Comparison of ENCODE assay signal across 10 cellular contexts in genomic region chr9:131008563-131008908, GRCh38. TPM values are rescaled to one million over a fixed set of nuclear protein-coding genes. Genes with fewer than 3 reads are reported as not detected.
DNase-seq lines count a peak whose midpoint lies in the region; ATAC-seq and TF ChIP-seq lines count a peak whose summit lies in the region.
"Had no signal": no experiment of that assay in that cellular context is flagged by ENCODE, and none has a peak within 500 bp of the region (broad histone marks: within the 10 kb centered on the region; RNA-seq: fewer than 3 reads in every experiment).

No MANE protein-coding gene starts in this region.

- no peaks in the 10 kb centered on the region for H3K9me3 Mint-ChIP-seq in activated T-helper 17 cell treated with anti-CD3 and anti-CD28 coated beads, Interleukin-2, amount 50 U/mL, for 72 hours
- H3K9me3 Mint-ChIP-seq in effector memory CD8-positive, alpha-beta T cell: no peaks in the 10 kb centered on the region

- H2BK12ac ChIP-seq in mesenchymal stem cell (ENCODE audit: low read length in 2 of 2): no peak overlapping the region

- H3K27ac ChIP-seq in right cardiac atrium (ENCODE audit: low read length): no peak overlapping the region
- H3K27ac ChIP-seq in mesenchymal stem cell (ENCODE audit: low read length, poor library complexity, severe bottlenecking): no peak overlapping the region
- H3K27ac ChIP-seq in vagina: no peak overlapping the region
- H3K27ac ChIP-seq: ovary had no signal

- ATAC-seq in right cardiac atrium: no peak
- ATAC-seq in activated T-helper 17 cell treated with anti-CD3 and anti-CD28 coated beads, Interleukin-2, amount 50 U/mL, for 72 hours (replicated peaks): no peak
- no peak for ATAC-seq in effector memory CD8-positive, alpha-beta T cell (replicated peaks)

- no peak overlapping the region for H3K18ac ChIP-seq in mesenchymal stem cell (ENCODE audit: low read depth in 1 of 2, low read length in 2 of 2)

- H2BK15ac ChIP-seq in mesenchymal stem cell (ENCODE audit: low read depth, poor library complexity, severe bottlenecking): no peak overlapping the region

- TF ChIP-seq CTCF in vagina (IDR thresholded peaks at IDR 0.05): no peak

- no peak overlapping the region for H3K14ac ChIP-seq in mesenchymal stem cell (ENCODE audit: low read length in 2 of 2)

- peak overlapping the region; percentile 53 for H3K4me2 ChIP-seq in mesenchymal stem cell (ENCODE audit: low read length, poor library complexity, severe bottlenecking)

- H3K4me1 ChIP-seq in right cardiac atrium (ENCODE audit: control insufficient read depth, insufficient read depth, low read length): no peaks in the 10 kb centered on the region
- H3K4me1 ChIP-seq in mesenchymal stem cell (ENCODE audit: control insufficient read depth, insufficient read depth, low read depth, low read length): peaks cover 14% of the 10 kb centered on the region
- peaks cover 11% of the 10 kb centered on the region for H3K4me1 ChIP-seq in vagina

- H3K9me3 ChIP-seq in right cardiac atrium (ENCODE audit: control insufficient read depth, low read length) (no peaks in the 10 kb centered on the region), mesenchymal stem cell (ENCODE audit: control insufficient read depth, low read length) (no peaks in the 10 kb centered on the region), vagina (no peaks in the 10 kb centered on the region)
- H3K9me3 ChIP-seq: ovary had no signal

- H3K9ac ChIP-seq in mesenchymal stem cell (ENCODE audit: low read length): peak overlapping the region; percentile 17

- H4K91ac ChIP-seq in mesenchymal stem cell (ENCODE audit: low read length): no peak overlapping the region

- H3K23ac ChIP-seq in mesenchymal stem cell (ENCODE audit: low read length in 2 of 2): no peak overlapping the region

- H3K27me3 Mint-ChIP-seq in activated T-helper 17 cell treated with anti-CD3 and anti-CD28 coated beads, Interleukin-2, amount 50 U/mL, for 72 hours: peaks cover 12% of the 10 kb centered on the region
- H3K27me3 Mint-ChIP-seq in effector memory CD8-positive, alpha-beta T cell: peaks cover 25 to 60% of the 10 kb centered on the region in 2 donors

- no peaks in the 10 kb centered on the region for H3K36me3 ChIP-seq in mesenchymal stem cell (ENCODE audit: control insufficient read depth in 1 of 2, insufficient read depth in 2 of 2, low read depth in 1 of 2, low read length in 2 of 2)
- no peaks in the 10 kb centered on the region for H3K36me3 ChIP-seq in vagina
- H3K36me3 ChIP-seq: ovary had no signal

- H3K4me3 ChIP-seq in right cardiac atrium (ENCODE audit: low read length) (peak overlapping the region; percentile 40), mesenchymal stem cell (ENCODE audit: insufficient read depth in 1 of 2, low read depth in 1 of 2, low read length in 2 of 2) (peak overlapping the region in 1 of 2 experiments; percentile 64), vagina (peak overlapping the region; percentile 38 to 46)
- H3K4me3 ChIP-seq: ovary had no signal

- intact Hi-C loops in right cardiac atrium (cut with DNase I) (loop anchor here in 1 of 4 donors (2.0 kb wide), 1 partner anchor 36 kb away; no protein-coding TSS in a partner anchor), cardiac septum (cut with DNase I) (no loop called here), vagina (cut with DNase I) (no loop called here)

- H3K4me1 Mint-ChIP-seq in activated T-helper 17 cell treated with anti-CD3 and anti-CD28 coated beads, Interleukin-2, amount 50 U/mL, for 72 hours: no peaks in the 10 kb centered on the region
- H3K4me1 Mint-ChIP-seq in effector memory CD8-positive, alpha-beta T cell (ENCODE audit: low read depth in 2 of 2): peaks cover 0 to 1% of the 10 kb centered on the region in 2 donors

- TF ChIP-seq POLR2A in vagina (IDR thresholded peaks at IDR 0.05): no peak

- H3K27ac Mint-ChIP-seq in activated T-helper 17 cell treated with anti-CD3 and anti-CD28 coated beads, Interleukin-2, amount 50 U/mL, for 72 hours: no peak overlapping the region
- no peak overlapping the region for H3K27ac Mint-ChIP-seq in effector memory CD8-positive, alpha-beta T cell

- H4K8ac ChIP-seq in mesenchymal stem cell (ENCODE audit: low read length): no peak overlapping the region

- peak overlapping the region; percentile 15 for H3K4me3 Mint-ChIP-seq in activated T-helper 17 cell treated with anti-CD3 and anti-CD28 coated beads, Interleukin-2, amount 50 U/mL, for 72 hours
- peak overlapping the region in 1 of 2 donors; percentile 12 for H3K4me3 Mint-ChIP-seq in effector memory CD8-positive, alpha-beta T cell

- H2BK5ac ChIP-seq in mesenchymal stem cell (ENCODE audit: low read depth, low read length, poor library complexity, severe bottlenecking): no peak overlapping the region

- no peak overlapping the region for H2AK5ac ChIP-seq in mesenchymal stem cell (ENCODE audit: low read length, severe bottlenecking)

- 39% methylated on average over 8 of the region's 8 CpGs for WGBS in right cardiac atrium
- WGBS in mesenchymal stem cell: 62% methylated on average over 8 of the region's 8 CpGs

- no peaks in the 10 kb centered on the region for H3K27me3 ChIP-seq in right cardiac atrium (ENCODE audit: control insufficient read depth, insufficient read depth)
- peaks cover 50 to 52% of the 10 kb centered on the region in 2 experiments for H3K27me3 ChIP-seq in mesenchymal stem cell (ENCODE audit: control insufficient read depth in 1 of 2, insufficient read depth in 1 of 2, low read length in 2 of 2)
- no peaks in the 10 kb centered on the region for H3K27me3 ChIP-seq in vagina
- H3K27me3 ChIP-seq: ovary had no signal

- DNase-seq in right cardiac atrium (no peak), cardiac septum (ENCODE audit: low spot score) (no peak), mesenchymal stem cell (no peak), vagina (ENCODE audit: extremely low spot score in 2 of 2) (no peak), NCI-H2107 treated with DMSO at 0.1 percent for 48 hours (lab: John Stamatoyannopoulos, UW; ENCODE audit: unreplicated experiment) (no peak), SIG-M5 treated with dmso at 0.1 percent for 504 hours (lab: John Stamatoyannopoulos, UW; ENCODE audit: unreplicated experiment) (no peak)
- no peak for DNase-seq in effector memory CD8-positive, alpha-beta T cell
- DNase-seq: ovary, T1000 had no signal

- H3K4ac ChIP-seq in mesenchymal stem cell (ENCODE audit: low read depth in 1 of 2, low read length in 2 of 2): no peak overlapping the region

- H3K79me1 ChIP-seq in mesenchymal stem cell (replicated peaks; ENCODE audit: low read length, poor library complexity, severe bottlenecking): no peaks in the 10 kb centered on the region

- H3K36me3 Mint-ChIP-seq in activated T-helper 17 cell treated with anti-CD3 and anti-CD28 coated beads, Interleukin-2, amount 50 U/mL, for 72 hours (ENCODE audit: low read depth): no peaks in the 10 kb centered on the region
- peaks cover 5% of the 10 kb centered on the region for H3K36me3 Mint-ChIP-seq in effector memory CD8-positive, alpha-beta T cell (ENCODE audit: insufficient read depth)

- no peak overlapping the region for H2BK120ac ChIP-seq in mesenchymal stem cell (ENCODE audit: low read depth, low read length)

- H2AFZ ChIP-seq in mesenchymal stem cell (ENCODE audit: low read depth, low read length): no peak overlapping the region

RNA-seq across cellular contexts. Expression of gene LAMC3, which starts 0.4 kb away (rescaled TPM):
- 1 to 10 TPM in 3 of 4 donors, under 1 TPM in 1; 0.51 to 2.6 (median 1.5) TPM for total RNA-seq in right cardiac atrium
- polyA plus RNA-seq in right cardiac atrium: 1.4 TPM
- 0.89 TPM for total RNA-seq in cardiac septum
- total RNA-seq in activated T-helper 17 cell treated with anti-CD3 and anti-CD28 coated beads, Interleukin-2, amount 50 U/mL, for 72 hours: under 1 TPM; 0.11 to 0.45 TPM
- polyA plus RNA-seq in mesenchymal stem cell (2013, experiment 1 of 2): 0.48 TPM
- 0.71 TPM for polyA plus RNA-seq in mesenchymal stem cell (2013, experiment 2 of 2)
- total RNA-seq in vagina: 13.3 TPM
